18 cellular contexts compared by ENCODE assay signal in genomic region chrX:17415242-17415815, GRCh38. TPM values are rescaled to one million over a fixed set of nuclear protein-coding genes. Genes with fewer than 3 reads are reported as not detected.
DNase-seq lines count a peak whose midpoint lies in the region; ATAC-seq and TF ChIP-seq lines count a peak whose summit lies in the region.
"Had no signal": no experiment of that assay in that cellular context is flagged by ENCODE, and none has a peak within 500 bp of the region (broad histone marks: within the 10 kb centered on the region; RNA-seq: fewer than 3 reads in every experiment).

No MANE protein-coding gene starts in this region.

- H3K27me3 ChIP-seq in hepatocyte (no peaks in the 10 kb centered on the region), osteoblast (ENCODE audit: insufficient read depth, low read length) (no peaks in the 10 kb centered on the region), left lung (no peaks in the 10 kb centered on the region)
- H3K27me3 ChIP-seq: MG63 had no signal

- CTCF ChIA-PET in RWPE1 (lab: Yijun Ruan, JAX), result no interaction called here

- peak; percentile 4 for DNase-seq in GM03348 (ENCODE audit: low spot score)
- DNase-seq in RWPE1 (ENCODE audit: low spot score), result no peak
- no peak for DNase-seq in hepatocyte (ENCODE audit: low spot score)
- no peak for DNase-seq in osteoblast (ENCODE audit: insufficient read length, low spot score, missing footprints)
- DNase-seq in stimulated activated effector memory CD8-positive, alpha-beta T cell treated with anti-CD3 and anti-CD28 coated beads, Interleukin-12 subunit alpha, Interleukin-12 subunit beta, amount 100 ng/mL, for 72 hours (ENCODE audit: low spot score in 2 of 2), result no peak
- no peak for DNase-seq in Kasumi-1 (lab: John Stamatoyannopoulos, UW)
- no peak for DNase-seq in left lung
- no peak for DNase-seq in DMS114 treated with DMSO at 0.1 percent for 48 hours (lab: John Stamatoyannopoulos, UW; ENCODE audit: unreplicated experiment)
- DNase-seq: activated CD4-positive, alpha-beta T cell treated with anti-CD3 and anti-CD28 coated beads, Interleukin-2, amount 10 ng/mL, durations not matched to agents 24 days and 14 days; AML-193; COR-L47; EL; kidney glomerular epithelial cell; MG63; midbrain; NCI-H1694 treated with DMSO at 0.1 percent for 48 hours; NCI-H510A treated with DMSO at 0.1 percent for 48 hours had no signal

- H3K9me3 Mint-ChIP-seq in stimulated activated effector memory CD8-positive, alpha-beta T cell treated with anti-CD3 and anti-CD28 coated beads, Interleukin-12 subunit alpha, Interleukin-12 subunit beta, amount 100 ng/mL, for 72 hours, result no peaks in the 10 kb centered on the region
- H3K9me3 Mint-ChIP-seq: activated CD4-positive, alpha-beta T cell treated with anti-CD3 and anti-CD28 coated beads, Interleukin-2, amount 10 ng/mL, durations not matched to agents 24 days and 14 days; stimulated activated naive CD8-positive, alpha-beta T cell treated with anti-CD3 and anti-CD28 coated beads, Interleukin-15, amount 100 ng/mL, for 72 hours had no signal

- H3K36me3 ChIP-seq in hepatocyte (replicated peaks; ENCODE audit: insufficient read depth, low read depth), result no peaks in the 10 kb centered on the region
- no peaks in the 10 kb centered on the region for H3K36me3 ChIP-seq in osteoblast (ENCODE audit: insufficient read depth, low read length)
- H3K36me3 ChIP-seq in left lung, result no peaks in the 10 kb centered on the region
- H3K36me3 ChIP-seq: MG63 had no signal

- WGBS in hepatocyte (ENCODE audit: low lambda C conversion rate, missing lambda C conversion rate), result 52% methylated on average over 3 of the region's 3 CpGs

- H3K4me1 ChIP-seq in hepatocyte (ENCODE audit: insufficient read depth), result no peaks in the 10 kb centered on the region
- H3K4me1 ChIP-seq in osteoblast (ENCODE audit: insufficient read depth, low read length), result peaks cover 48% of the 10 kb centered on the region
- H3K4me1 ChIP-seq in left lung, result no peaks in the 10 kb centered on the region

- intact Hi-C loops in left lung (cut with DNase I), result no loop called here

- H2AFZ ChIP-seq in hepatocyte (no peak overlapping the region), osteoblast (ENCODE audit: low read length) (no peak overlapping the region)

- no peaks in the 10 kb centered on the region for H3K9me2 ChIP-seq in hepatocyte (replicated peaks; ENCODE audit: insufficient read depth)

- H3K9me3 ChIP-seq in hepatocyte (ENCODE audit: low read depth), result no peaks in the 10 kb centered on the region
- no peaks in the 10 kb centered on the region for H3K9me3 ChIP-seq in osteoblast (ENCODE audit: low read depth, low read length)
- no peaks in the 10 kb centered on the region for H3K9me3 ChIP-seq in left lung
- H3K9me3 ChIP-seq: MG63 had no signal

- H3K4me2 ChIP-seq in hepatocyte (peak overlapping the region; percentile 37), osteoblast (ENCODE audit: insufficient read depth, low read length) (peak overlapping the region; percentile 25)

- no peak overlapping the region for H3K27ac Mint-ChIP-seq in stimulated activated effector memory CD8-positive, alpha-beta T cell treated with anti-CD3 and anti-CD28 coated beads, Interleukin-12 subunit alpha, Interleukin-12 subunit beta, amount 100 ng/mL, for 72 hours
- H3K27ac Mint-ChIP-seq: activated CD4-positive, alpha-beta T cell treated with anti-CD3 and anti-CD28 coated beads, Interleukin-2, amount 10 ng/mL, durations not matched to agents 24 days and 14 days had no signal

- H3K4me3 Mint-ChIP-seq in stimulated activated effector memory CD8-positive, alpha-beta T cell treated with anti-CD3 and anti-CD28 coated beads, Interleukin-12 subunit alpha, Interleukin-12 subunit beta, amount 100 ng/mL, for 72 hours, result no peak overlapping the region
- H3K4me3 Mint-ChIP-seq: activated CD4-positive, alpha-beta T cell treated with anti-CD3 and anti-CD28 coated beads, Interleukin-2, amount 10 ng/mL, durations not matched to agents 24 days and 14 days had no signal

- no peaks in the 10 kb centered on the region for H3K36me3 Mint-ChIP-seq in stimulated activated effector memory CD8-positive, alpha-beta T cell treated with anti-CD3 and anti-CD28 coated beads, Interleukin-12 subunit alpha, Interleukin-12 subunit beta, amount 100 ng/mL, for 72 hours

- H4K20me1 ChIP-seq in hepatocyte (ENCODE audit: insufficient read depth, poor library complexity, severe bottlenecking), result no peaks in the 10 kb centered on the region
- peaks cover 3% of the 10 kb centered on the region for H4K20me1 ChIP-seq in osteoblast (ENCODE audit: insufficient read depth, low read length)

- H3K4me3 ChIP-seq in hepatocyte (no peak overlapping the region), osteoblast (ENCODE audit: insufficient read depth, low read length) (no peak overlapping the region), left lung (no peak overlapping the region)
- H3K4me3 ChIP-seq: MG63 had no signal

- no peaks in the 10 kb centered on the region for H3K4me1 Mint-ChIP-seq in stimulated activated effector memory CD8-positive, alpha-beta T cell treated with anti-CD3 and anti-CD28 coated beads, Interleukin-12 subunit alpha, Interleukin-12 subunit beta, amount 100 ng/mL, for 72 hours

- H3K79me2 ChIP-seq in hepatocyte (no peaks in the 10 kb centered on the region), osteoblast (ENCODE audit: insufficient read depth, low read length) (peaks cover 8% of the 10 kb centered on the region)

- no peak for TF ChIP-seq CTCF in RWPE1 (conservative IDR thresholded peaks at IDR 0.05; ENCODE audit: low read depth)
- no peak for TF ChIP-seq CTCF in hepatocyte (IDR thresholded peaks at IDR 0.05; ENCODE audit: poor library complexity)
- no peak for TF ChIP-seq CTCF in osteoblast (IDR thresholded peaks at IDR 0.05; ENCODE audit: extremely low read depth, low read depth, low read length)
- TF ChIP-seq CTCF in left lung (IDR thresholded peaks at IDR 0.05), result no peak

- POLR2A ChIA-PET in RWPE1 (lab: Yijun Ruan, JAX; ENCODE audit: low non-redundant PET), result no interaction called here

- H3K27ac ChIP-seq in RWPE1, result peak overlapping the region; percentile 65
- H3K27ac ChIP-seq in hepatocyte, result no peak overlapping the region
- H3K27ac ChIP-seq in osteoblast (ENCODE audit: low read depth, low read length), result peak overlapping the region; percentile 16
- no peak overlapping the region for H3K27ac ChIP-seq in left lung

- no peak for ATAC-seq in stimulated activated effector memory CD8-positive, alpha-beta T cell treated with anti-CD3 and anti-CD28 coated beads, Interleukin-12 subunit alpha, Interleukin-12 subunit beta, amount 100 ng/mL, for 72 hours
- no peak for ATAC-seq in left lung

RNA-seq across cellular contexts. Expression of gene NHS, which starts 40.3 kb away (rescaled TPM):
- total RNA-seq in hepatocyte, result 2.7 and 3.1 TPM in 2 replicates
- polyA plus RNA-seq in hepatocyte, result 0.35 and 1.2 TPM in 2 replicates
- 10.5 and 16.8 TPM in 2 replicates for total RNA-seq in osteoblast
- total RNA-seq in left lung, result 1 to 10 TPM; 1.4 to 2.0 TPM

Comparison
In these comparisons a context has a peak if more than half of its experiments do, and no peak if none do; other contexts are left out.
1. H3K27ac ChIP-seq: peak in RWPE1 (single experiment) and osteoblast (single experiment); none in hepatocyte (single experiment) and left lung (0 of 2).